Comparison of ENCODE assay signal across 1 cellular context in genomic region chr10:32376027-32376426, GRCh38.
TF ChIP-seq lines count a peak whose summit lies in the region.

No MANE protein-coding gene starts in this region.

TF ChIP-seq in HEK293, 187 proteins besides CTCF, POLR2A, EP300 and RAD21:
- TF ChIP-seq ATF2 (tag by site-specific recombination; IDR thresholded peaks at IDR 0.05; ENCODE audit: low read depth), result peak; percentile 91
- no peak for TF ChIP-seq ZBTB7A (tag by site-specific recombination; IDR thresholded peaks at IDR 0.05; ENCODE audit: low read depth)
- TF ChIP-seq KLF9 (tag by site-specific recombination; IDR thresholded peaks at IDR 0.05; ENCODE audit: low read depth), result no peak
